ENCODE assay signal across 28 cellular contexts in genomic region chr17:76519048-76519614, GRCh38. TPM values are rescaled to one million over a fixed set of nuclear protein-coding genes. Genes with fewer than 3 reads are reported as not detected.
A peak's percentile ranks its signal among the peaks of the same experiment; 100 is the strongest.
DNase-seq lines count a peak whose midpoint lies in the region; TF ChIP-seq lines count a peak whose summit lies in the region.
"Had no signal": no experiment of that assay in that cellular context is flagged by ENCODE, and none has a peak within 500 bp of the region (broad histone marks: within the 10 kb centered on the region; RNA-seq: fewer than 3 reads in every experiment).

No MANE protein-coding gene starts in this region.

- H3K9me3 Mint-ChIP-seq in activated CD4-positive, alpha-beta T cell treated with anti-CD3 and anti-CD28 coated beads, Interleukin-2, amount 10 ng/mL, durations not matched to agents 24 days and 14 days, result no peaks in the 10 kb centered on the region
- H3K9me3 Mint-ChIP-seq: activated B cell treated with CpG ODN at 0.5 μM for 24 hours had no signal

- H3K27ac Mint-ChIP-seq in activated CD4-positive, alpha-beta T cell treated with anti-CD3 and anti-CD28 coated beads, Interleukin-2, amount 10 ng/mL, durations not matched to agents 24 days and 14 days, result peak overlapping the region; percentile 58
- H3K27ac Mint-ChIP-seq: activated B cell treated with CpG ODN at 0.5 μM for 24 hours; activated CD8-positive, alpha-beta T cell treated with anti-CD3 and anti-CD28 coated beads, Interleukin-2, amount 10 ng/mL, durations not matched to agents 7 days and 5 days; GM23338 had no signal

- H2AFZ ChIP-seq in osteoblast (ENCODE audit: low read length), result no peak overlapping the region
- no peak overlapping the region for H2AFZ ChIP-seq in PC-9
- H2AFZ ChIP-seq: GM23338 had no signal

- H3K4me1 Mint-ChIP-seq in activated CD4-positive, alpha-beta T cell treated with anti-CD3 and anti-CD28 coated beads, Interleukin-2, amount 10 ng/mL, durations not matched to agents 24 days and 14 days, result peaks cover 43% of the 10 kb centered on the region

- intact Hi-C loops in activated CD4-positive, alpha-beta T cell treated with anti-CD3 and anti-CD28 coated beads, Interleukin-2, amount 10 ng/mL, durations not matched to agents 24 days and 14 days (cut with micrococcal nuclease), result no loop called here
- intact Hi-C loops in PC-9 (cut with micrococcal nuclease; ENCODE audit: unreplicated experiment), result no loop called here

- H3K27ac ChIP-seq in effector memory CD4-positive, alpha-beta T cell (ENCODE audit: insufficient read depth, low read length, poor library complexity, severe bottlenecking), result peak overlapping the region; percentile 23
- H3K27ac ChIP-seq in osteoblast (ENCODE audit: low read depth, low read length) (no peak overlapping the region), PC-9 (no peak overlapping the region)
- H3K27ac ChIP-seq: Peyer's patch, SJCRH30 had no signal

- H3K4me3 Mint-ChIP-seq in activated CD4-positive, alpha-beta T cell treated with anti-CD3 and anti-CD28 coated beads, Interleukin-2, amount 10 ng/mL, durations not matched to agents 24 days and 14 days, result no peak overlapping the region
- H3K4me3 Mint-ChIP-seq: activated B cell treated with CpG ODN at 0.5 μM for 24 hours; activated CD8-positive, alpha-beta T cell treated with anti-CD3 and anti-CD28 coated beads, Interleukin-2, amount 10 ng/mL, durations not matched to agents 7 days and 5 days; GM23338 had no signal

- BruUV-seq in PC-9 (replicated peaks; lab: Mats Ljungman, UMichigan), result no TSS peak

- no peaks in the 10 kb centered on the region for H3F3A ChIP-seq in PC-9 (ENCODE audit: insufficient read depth, low read depth)

- H3K36me3 ChIP-seq in H7 (replicated peaks; ENCODE audit: control insufficient read depth, insufficient read depth, low read length), result no peaks in the 10 kb centered on the region
- H3K36me3 ChIP-seq in effector memory CD4-positive, alpha-beta T cell (ENCODE audit: control insufficient read depth, insufficient read depth, low read length), result no peaks in the 10 kb centered on the region
- no peaks in the 10 kb centered on the region for H3K36me3 ChIP-seq in osteoblast (ENCODE audit: insufficient read depth, low read length)
- no peaks in the 10 kb centered on the region for H3K36me3 ChIP-seq in PC-9 (ENCODE audit: low read depth)
- H3K36me3 ChIP-seq: BE2C, Peyer's patch, SJCRH30 had no signal

- H3K4me2 ChIP-seq in osteoblast (ENCODE audit: insufficient read depth, low read length), result no peak overlapping the region
- no peak overlapping the region for H3K4me2 ChIP-seq in PC-9
- H3K4me2 ChIP-seq: GM23338 had no signal

- DNase-seq in activated CD4-positive, alpha-beta T cell treated with anti-CD3 and anti-CD28 coated beads, Interleukin-2, amount 10 ng/mL, durations not matched to agents 24 days and 14 days, result no peak
- DNase-seq in activated CD4-positive, alpha-beta T cell treated with anti-CD3 and anti-CD28 coated beads, Interleukin-2, amount 50 U/mL, for 48 hours, result no peak
- peak; percentile 59 for DNase-seq in H7
- DNase-seq in effector memory CD4-positive, alpha-beta T cell, result no peak
- DNase-seq in osteoblast (ENCODE audit: insufficient read length, low spot score, missing footprints), result peak; percentile 49
- no peak for DNase-seq in PC-9
- no peak for DNase-seq in iPS-NIHi11 (ENCODE audit: low spot score)
- no peak for DNase-seq in NCI-H524 (lab: John Stamatoyannopoulos, UW)
- DNase-seq: activated B cell treated with CpG ODN at 0.5 μM for 24 hours; activated CD8-positive, alpha-beta T cell treated with anti-CD3 and anti-CD28 coated beads, Interleukin-2, amount 10 ng/mL, durations not matched to agents 7 days and 5 days; activated naive CD4-positive, alpha-beta T cell; foreskin melanocyte; hippocampal formation; mucosa of descending colon; NCI-H2081 treated with DMSO at 0.1 percent for 48 hours; NCI-H446; Peyer's patch; SJCRH30; stimulated activated CD4-positive, alpha-beta T cell treated with anti-CD3 and anti-CD28 coated beads, Interleukin-4, amount 100 ng/mL, for 24 hours; trophoblast cell had no signal

- CTCF ChIA-PET in PC-9 (lab: Charles Lee), result no interaction called here

- H3K79me2 ChIP-seq in osteoblast (ENCODE audit: insufficient read depth, low read length) (no peaks in the 10 kb centered on the region), PC-9 (ENCODE audit: low read depth) (no peaks in the 10 kb centered on the region)

- H3K9me2 ChIP-seq in PC-9 (ENCODE audit: insufficient read depth), result no peaks in the 10 kb centered on the region

- H4K20me1 ChIP-seq in osteoblast (ENCODE audit: insufficient read depth, low read length), result no peaks in the 10 kb centered on the region
- H4K20me1 ChIP-seq in PC-9 (ENCODE audit: insufficient read depth), result no peaks in the 10 kb centered on the region

- H3K9me3 ChIP-seq in effector memory CD4-positive, alpha-beta T cell (ENCODE audit: control insufficient read depth, low read length), result no peaks in the 10 kb centered on the region
- no peaks in the 10 kb centered on the region for H3K9me3 ChIP-seq in osteoblast (ENCODE audit: low read depth, low read length)
- H3K9me3 ChIP-seq in PC-9 (ENCODE audit: insufficient read depth, low read depth), result no peaks in the 10 kb centered on the region
- H3K9me3 ChIP-seq: BE2C, mucosa of descending colon, Peyer's patch, SJCRH30 had no signal

- H3K27me3 ChIP-seq in H7 (ENCODE audit: control insufficient read depth, insufficient read depth, low read length), result peaks cover 3% of the 10 kb centered on the region
- no peaks in the 10 kb centered on the region for H3K27me3 ChIP-seq in effector memory CD4-positive, alpha-beta T cell (replicated peaks; ENCODE audit: control insufficient read depth, insufficient read depth, low read length, poor library complexity, severe bottlenecking)
- H3K27me3 ChIP-seq in osteoblast (ENCODE audit: insufficient read depth, low read length), result no peaks in the 10 kb centered on the region
- no peaks in the 10 kb centered on the region for H3K27me3 ChIP-seq in PC-9 (ENCODE audit: insufficient read depth, low read depth)
- H3K27me3 ChIP-seq: BE2C, Peyer's patch had no signal

- no peaks in the 10 kb centered on the region for H3K36me3 Mint-ChIP-seq in activated CD4-positive, alpha-beta T cell treated with anti-CD3 and anti-CD28 coated beads, Interleukin-2, amount 10 ng/mL, durations not matched to agents 24 days and 14 days (ENCODE audit: low read depth)

- H3K27me3 Mint-ChIP-seq in activated CD4-positive, alpha-beta T cell treated with anti-CD3 and anti-CD28 coated beads, Interleukin-2, amount 10 ng/mL, durations not matched to agents 24 days and 14 days, result peaks cover 2% of the 10 kb centered on the region

- POLR2A ChIA-PET in PC-9 (lab: Charles Lee; ENCODE audit: unreplicated experiment), result no interaction called here

- no peak overlapping the region for H3K4me3 ChIP-seq in H7 (ENCODE audit: insufficient read depth, low read depth, low read length)
- no peak overlapping the region for H3K4me3 ChIP-seq in effector memory CD4-positive, alpha-beta T cell (ENCODE audit: insufficient read depth, low read depth, low read length, poor library complexity, severe bottlenecking)
- no peak overlapping the region for H3K4me3 ChIP-seq in osteoblast (ENCODE audit: insufficient read depth, low read length)
- no peak overlapping the region for H3K4me3 ChIP-seq in PC-9
- H3K4me3 ChIP-seq: GM23338, mucosa of descending colon, Peyer's patch, SJCRH30 had no signal

- H3K4me1 ChIP-seq in effector memory CD4-positive, alpha-beta T cell (ENCODE audit: control insufficient read depth, insufficient read depth, low read length, poor library complexity, severe bottlenecking), result peaks cover 41% of the 10 kb centered on the region
- H3K4me1 ChIP-seq in osteoblast (ENCODE audit: insufficient read depth, low read length), result peaks cover 14% of the 10 kb centered on the region
- no peaks in the 10 kb centered on the region; the same call in 1 of the 2 replicates for H3K4me1 ChIP-seq in PC-9 (replicated peaks; ENCODE audit: insufficient read depth)
- H3K4me1 ChIP-seq: SJCRH30 had no signal

- TF ChIP-seq CTCF in osteoblast (IDR thresholded peaks at IDR 0.05; ENCODE audit: extremely low read depth, low read depth, low read length) (no peak), PC-9 (conservative IDR thresholded peaks at IDR 0.05) (no peak)

RNA-seq across cellular contexts. Expression of gene RHBDF2, which starts 17.9 kb away (rescaled TPM):
- total RNA-seq in activated CD4-positive, alpha-beta T cell treated with anti-CD3 and anti-CD28 coated beads, Interleukin-2, amount 10 ng/mL, durations not matched to agents 24 days and 14 days, result 45.4 and 54.5 TPM in 2 replicates
- total RNA-seq in H7 (2014; rRNA removed; shearing (Covaris generic)), result 23.0 and 34.3 TPM in 2 replicates
- total RNA-seq in osteoblast (7.1 and 8.3 TPM in 2 replicates), PC-9 (2021) (39.6 and 51.6 TPM in 2 replicates)

RNA-seq across cellular contexts. Expression of gene CYGB, which starts 18.4 kb away (rescaled TPM):
- total RNA-seq in activated CD4-positive, alpha-beta T cell treated with anti-CD3 and anti-CD28 coated beads, Interleukin-2, amount 10 ng/mL, durations not matched to agents 24 days and 14 days, result not detected in 2 replicates
- total RNA-seq in H7 (2014; rRNA removed; shearing (Covaris generic)), result 1.4 and 3.5 TPM in 2 replicates
- total RNA-seq in osteoblast, result 39.1 and 74.0 TPM in 2 replicates
- total RNA-seq in PC-9 (2021), result 0.93 and 1.1 TPM in 2 replicates
- total RNA-seq: MCF 10A, SJCRH30 had no signal

RNA-seq across cellular contexts. Expression of gene PRCD, which starts 20.7 kb away (rescaled TPM):
- total RNA-seq in activated CD4-positive, alpha-beta T cell treated with anti-CD3 and anti-CD28 coated beads, Interleukin-2, amount 10 ng/mL, durations not matched to agents 24 days and 14 days, result not detected in 2 replicates
- 0.70 and 0.83 TPM in 2 replicates for total RNA-seq in H7 (2014; rRNA removed; shearing (Covaris generic))
- total RNA-seq in osteoblast (4.0 and 5.3 TPM in 2 replicates), PC-9 (2021) (2.6 and 2.7 TPM in 2 replicates)
- total RNA-seq: activated CD8-positive, alpha-beta T cell treated with anti-CD3 and anti-CD28 coated beads, Interleukin-2, amount 10 ng/mL, durations not matched to agents 7 days and 5 days; MCF 10A; T-helper 2 cell treated with Interferon-gamma antibody and Interleukin-4, amounts not matched to agents 100 ng/mL and 5 ng/mL, for 36 hours had no signal

RNA-seq across cellular contexts. Expression of gene AANAT, which starts 51.7 kb away (rescaled TPM):
- total RNA-seq in activated CD4-positive, alpha-beta T cell treated with anti-CD3 and anti-CD28 coated beads, Interleukin-2, amount 10 ng/mL, durations not matched to agents 24 days and 14 days, result not detected in 2 replicates
- 0.17 TPM in 1 of 2 replicates, not detected in the other for total RNA-seq in H7 (2014; rRNA removed; shearing (Covaris generic))
- total RNA-seq in osteoblast, result not detected in 2 replicates
- total RNA-seq in PC-9 (2021), result 0.65 TPM in 1 of 2 replicates, not detected in the other
- total RNA-seq: activated CD8-positive, alpha-beta T cell treated with anti-CD3 and anti-CD28 coated beads, Interleukin-2, amount 10 ng/mL, durations not matched to agents 7 days and 5 days; astrocyte; epithelial cell of proximal tubule; liver; MCF 10A; mucosa of descending colon; osteocyte; Peyer's patch; T-helper 2 cell treated with Interferon-gamma antibody and Interleukin-4, amounts not matched to agents 100 ng/mL and 5 ng/mL, for 36 hours had no signal

Comparison
In these comparisons a context has a peak if more than half of its experiments do, and no peak if none do; other contexts are left out.
1. DNase-seq: peak in H7 (single experiment) and osteoblast (single experiment); none in activated CD4-positive, alpha-beta T cell treated with anti-CD3 and anti-CD28 coated beads, Interleukin-2, amount 10 ng/mL, durations not matched to agents 24 days and 14 days (single experiment), activated CD4-positive, alpha-beta T cell treated with anti-CD3 and anti-CD28 coated beads, Interleukin-2, amount 50 U/mL, for 48 hours (0 of 2), effector memory CD4-positive, alpha-beta T cell (0 of 3), PC-9 (0 of 2), iPS-NIHi11 (single experiment) and NCI-H524 (0 of 2).